11 cellular contexts compared by ENCODE assay signal in genomic region chr10:74008212-74008731, GRCh38. TPM values are rescaled to one million over a fixed set of nuclear protein-coding genes. Genes with fewer than 3 reads are reported as not detected.
DNase-seq lines count a peak whose midpoint lies in the region; ATAC-seq and TF ChIP-seq lines count a peak whose summit lies in the region.
"Had no signal": no experiment of that assay in that cellular context is flagged by ENCODE, and none has a peak within 500 bp of the region (broad histone marks: within the 10 kb centered on the region; RNA-seq: fewer than 3 reads in every experiment).

No MANE protein-coding gene starts in this region.

- no peak for TF ChIP-seq RAD21 in IMR-90 (IDR thresholded peaks at IDR 0.05; ENCODE audit: low read length)

- POLR2A ChIA-PET in IMR-90 (lab: Charles Lee; ENCODE audit: unreplicated experiment): no interaction called here

- no peaks in the 10 kb centered on the region for H3K9me3 Mint-ChIP-seq in natural killer cell
- H3K9me3 Mint-ChIP-seq in natural killer cell treated with Interleukin-12 subunit alpha and Interleukin-12 subunit beta and Interleukin-15 and Interleukin-18, amount 100 ng/mL, for 72 hours: no peaks in the 10 kb centered on the region
- H3K9me3 Mint-ChIP-seq in chondrocyte (ENCODE audit: low read depth): no peaks in the 10 kb centered on the region
- H3K9me3 Mint-ChIP-seq: dendritic cell treated with granulocyte-macrophage colony-stimulating factor and Interleukin-4, amounts not matched to agents 40 ng/mL and 50 ng/mL, for 4 days had no signal

- peak overlapping the region; percentile 48; the same call in 1 of the 2 replicates for H3K9ac ChIP-seq in IMR-90 (ENCODE audit: low read depth, low read length)

- no peak overlapping the region; the same call in 1 of the 2 replicates for H4K91ac ChIP-seq in IMR-90 (ENCODE audit: insufficient read depth, low read depth, low read length)

- peak overlapping the region; percentile 50; the same call in 1 of the 2 replicates for H3K4ac ChIP-seq in IMR-90 (ENCODE audit: low read depth, low read length)

- dilution Hi-C loops in IMR-90 (cut with HindIII; ENCODE audit: low sequenced_read_pairs, unreplicated experiment): no loop called here

- peak overlapping the region; percentile 77 for H3K4me2 ChIP-seq in IMR-90 (ENCODE audit: low read depth, low read length)

- in situ Hi-C loops in IMR-90 (cut with MboI; ENCODE audit: low sequenced_read_pairs): no loop called here

- H3K9me1 ChIP-seq in IMR-90 (ENCODE audit: insufficient read depth, low read length): peaks cover 9% of the 10 kb centered on the region

- peaks cover 0 to 42% of the 10 kb centered on the region in 2 experiments; a peak in 2 of 4 replicates for H3K79me1 ChIP-seq in IMR-90 (ENCODE audit: low read depth in 1 of 2, low read length in 2 of 2)

- H3K4me1 ChIP-seq in IMR-90 (ENCODE audit: control insufficient read depth, insufficient read depth, low read length): peaks cover 17% of the 10 kb centered on the region

- ATAC-seq in natural killer cell (no peak), IMR-90 (ENCODE audit: low read depth) (peak; percentile 24)
- no peak for ATAC-seq in natural killer cell treated with Interleukin-12 subunit alpha and Interleukin-12 subunit beta and Interleukin-15 and Interleukin-18, amount 100 ng/mL, for 72 hours

- H3K27ac Mint-ChIP-seq in natural killer cell (peak overlapping the region; percentile 34 to 48), chondrocyte (ENCODE audit: unreplicated experiment) (peak overlapping the region; percentile 72)
- H3K27ac Mint-ChIP-seq in natural killer cell treated with Interleukin-12 subunit alpha and Interleukin-12 subunit beta and Interleukin-15 and Interleukin-18, amount 100 ng/mL, for 72 hours: peak overlapping the region in 1 of 2 donors; percentile 17
- H3K27ac Mint-ChIP-seq: dendritic cell treated with granulocyte-macrophage colony-stimulating factor and Interleukin-4, amounts not matched to agents 40 ng/mL and 50 ng/mL, for 4 days had no signal

- TF ChIP-seq POLR2A in IMR-90 (IDR thresholded peaks at IDR 0.05; ENCODE audit: low read depth, low read length): no peak

- peak overlapping the region; percentile 85 for H2BK5ac ChIP-seq in IMR-90 (ENCODE audit: low read depth, low read length, poor library complexity, severe bottlenecking)

- intact Hi-C loops in natural killer cell (cut with micrococcal nuclease) (no loop called here), IMR-90 (cut with micrococcal nuclease) (no loop called here)

- H3K4me3 Mint-ChIP-seq in natural killer cell (no peak overlapping the region), chondrocyte (ENCODE audit: unreplicated experiment) (no peak overlapping the region)
- no peak overlapping the region for H3K4me3 Mint-ChIP-seq in natural killer cell treated with Interleukin-12 subunit alpha and Interleukin-12 subunit beta and Interleukin-15 and Interleukin-18, amount 100 ng/mL, for 72 hours
- H3K4me3 Mint-ChIP-seq: dendritic cell treated with granulocyte-macrophage colony-stimulating factor and Interleukin-4, amounts not matched to agents 40 ng/mL and 50 ng/mL, for 4 days had no signal

- WGBS in IMR-90 (ENCODE audit: extremely low coverage in 2 of 2, insufficient read length in 1 of 2), 2 experiments: no CpG with 5 or more reads among the region's 3 CpGs

- DNase-seq in natural killer cell (no peak), IMR-90 (peak; percentile 78), chondrocyte (ENCODE audit: low spot score) (no peak), mesenteric fat pad (ENCODE audit: low spot score) (no peak), T-helper 1 cell (no peak), NCI-H2107 (lab: John Stamatoyannopoulos, UW) (no peak)
- DNase-seq in natural killer cell treated with Interleukin-12 subunit alpha and Interleukin-12 subunit beta and Interleukin-15 and Interleukin-18, amount 100 ng/mL, for 72 hours (ENCODE audit: low spot score): no peak
- DNase-seq in activated CD8-positive, alpha-beta memory T cell treated with anti-CD3 and anti-CD28 coated beads, Interleukin-2, amount 50 U/mL, for 48 hours: no peak
- DNase-seq: DND-41; stimulated activated CD4-positive, alpha-beta T cell treated with anti-CD3 and anti-CD28 coated beads, Interleukin-12 subunit alpha, Interleukin-12 subunit beta, amount 100 ng/mL, for 4 hours had no signal

- no peaks in the 10 kb centered on the region for H3K9me3 ChIP-seq in IMR-90 (ENCODE audit: control insufficient read depth, insufficient read depth, low read length)

- no peaks in the 10 kb centered on the region for H3K27me3 ChIP-seq in IMR-90 (ENCODE audit: control insufficient read depth, insufficient read depth, low read length)

- H2AFZ ChIP-seq in IMR-90 (replicated peaks; ENCODE audit: low read length, poor library complexity): no peak overlapping the region

- peak overlapping the region; percentile 56; the same call in 1 of the 2 replicates for H3K18ac ChIP-seq in IMR-90 (ENCODE audit: low read depth, low read length)

- H2AK5ac ChIP-seq in IMR-90 (ENCODE audit: low read depth, low read length): peak overlapping the region; percentile 39; the same call in 1 of the 2 replicates

- no peak overlapping the region for H3K4me3 ChIP-seq in IMR-90 (ENCODE audit: insufficient read depth, low read depth, low read length)

- peak overlapping the region; percentile 65; the same call in 1 of the 2 replicates for H3K27ac ChIP-seq in IMR-90 (ENCODE audit: insufficient read depth, low read length)

- 0 out of 2 replicates have a peak overlapping the region, but pooled peaks have one; percentile 61 for H2BK120ac ChIP-seq in IMR-90 (ENCODE audit: low read depth, low read length)

- H2AK9ac ChIP-seq in IMR-90 (replicated peaks; ENCODE audit: low read depth, low read length, poor library complexity): no peak overlapping the region

- peak overlapping the region; percentile 62; the same call in 1 of the 2 replicates for H3K23ac ChIP-seq in IMR-90 (ENCODE audit: low read depth, low read length)

- TF ChIP-seq CTCF in natural killer cell (IDR thresholded peaks at IDR 0.05) (no peak), IMR-90 (conservative IDR thresholded peaks at IDR 0.05; ENCODE audit: low read depth, low read length) (no peak), chondrocyte (IDR thresholded peaks at IDR 0.05) (no peak)

- H2BK20ac ChIP-seq in IMR-90 (ENCODE audit: low read depth, low read length): no peak overlapping the region

- 0 out of 2 replicates have a peak overlapping the region, but pooled peaks have one; percentile 75 for H3K14ac ChIP-seq in IMR-90 (replicated peaks; ENCODE audit: low read depth, low read length)

- H4K20me1 ChIP-seq in IMR-90 (ENCODE audit: insufficient read depth, low read length): peaks cover 95% of the 10 kb centered on the region

- no peak overlapping the region for H2BK15ac ChIP-seq in IMR-90 (ENCODE audit: low read depth, low read length)

- no peak overlapping the region for H4K8ac ChIP-seq in IMR-90 (ENCODE audit: low read depth in 2 of 2, low read length in 2 of 2)

- no peak overlapping the region for H3K56ac ChIP-seq in IMR-90 (ENCODE audit: extremely low read depth, insufficient read depth, low read length)

- H3K36me3 ChIP-seq in IMR-90 (ENCODE audit: control insufficient read depth, insufficient read depth, low read length): peaks cover 21% of the 10 kb centered on the region

- CTCF ChIA-PET in IMR-90 (lab: Yijun Ruan, JAX): no interaction called here

- no TSS peak for BruUV-seq in IMR-90 (replicated peaks; lab: Mats Ljungman, UMichigan)

- peaks cover 58 to 59% of the 10 kb centered on the region in 2 donors for H3K4me1 Mint-ChIP-seq in natural killer cell
- peaks cover 40 to 47% of the 10 kb centered on the region in 2 donors for H3K4me1 Mint-ChIP-seq in natural killer cell treated with Interleukin-12 subunit alpha and Interleukin-12 subunit beta and Interleukin-15 and Interleukin-18, amount 100 ng/mL, for 72 hours (ENCODE audit: low read depth in 2 of 2)
- H3K4me1 Mint-ChIP-seq in chondrocyte (ENCODE audit: low read depth): peaks cover 82% of the 10 kb centered on the region

- H3K27me3 Mint-ChIP-seq in natural killer cell (ENCODE audit: low read depth in 2 of 2) (no peaks in the 10 kb centered on the region), chondrocyte (ENCODE audit: low read depth) (no peaks in the 10 kb centered on the region)
- no peaks in the 10 kb centered on the region for H3K27me3 Mint-ChIP-seq in natural killer cell treated with Interleukin-12 subunit alpha and Interleukin-12 subunit beta and Interleukin-15 and Interleukin-18, amount 100 ng/mL, for 72 hours
- H3K27me3 Mint-ChIP-seq: dendritic cell treated with granulocyte-macrophage colony-stimulating factor and Interleukin-4, amounts not matched to agents 40 ng/mL and 50 ng/mL, for 4 days had no signal

- H4K5ac ChIP-seq in IMR-90 (ENCODE audit: low read depth, low read length): no peak overlapping the region

- no peaks in the 10 kb centered on the region for H3K36me3 Mint-ChIP-seq in natural killer cell
- H3K36me3 Mint-ChIP-seq in natural killer cell treated with Interleukin-12 subunit alpha and Interleukin-12 subunit beta and Interleukin-15 and Interleukin-18, amount 100 ng/mL, for 72 hours: no peaks in the 10 kb centered on the region
- H3K36me3 Mint-ChIP-seq in chondrocyte (ENCODE audit: low read depth): peaks cover 7% of the 10 kb centered on the region

TF ChIP-seq in IMR-90, 13 proteins besides CTCF, POLR2A, EP300 and RAD21:
- TF ChIP-seq MAFK (IDR thresholded peaks at IDR 0.05; ENCODE audit: low read depth, low read length) (0 out of 2 replicates have a peak, but pooled peaks have one; percentile 1), SMC3 (IDR thresholded peaks at IDR 0.05; ENCODE audit: low read depth, low read length) (no peak), MXI1 (IDR thresholded peaks at IDR 0.05; ENCODE audit: borderline replicate concordance, low read depth, low read length) (no peak), CEBPB (IDR thresholded peaks at IDR 0.05; ENCODE audit: low read depth, low read length) (no peak), FOS (IDR thresholded peaks at IDR 0.05; ENCODE audit: low read depth, low read length) (0 out of 2 replicates have a peak, but pooled peaks have one; percentile 22)
- TF ChIP-seq, protein P1, sequence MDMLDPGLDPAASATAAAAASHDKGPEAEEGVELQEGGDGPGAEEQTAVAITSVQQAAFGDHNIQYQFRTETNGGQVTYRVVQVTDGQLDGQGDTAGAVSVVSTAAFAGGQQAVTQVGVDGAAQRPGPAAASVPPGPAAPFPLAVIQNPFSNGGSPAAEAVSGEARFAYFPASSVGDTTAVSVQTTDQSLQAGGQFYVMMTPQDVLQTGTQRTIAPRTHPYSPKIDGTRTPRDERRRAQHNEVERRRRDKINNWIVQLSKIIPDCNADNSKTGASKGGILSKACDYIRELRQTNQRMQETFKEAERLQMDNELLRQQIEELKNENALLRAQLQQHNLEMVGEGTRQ (IDR thresholded peaks at IDR 0.05; ENCODE audit: low read depth, low read length): no peak

RNA-seq across cellular contexts. Expression of gene VCL, which starts 10.4 kb away (rescaled TPM):
- total RNA-seq in natural killer cell (100 to 1,000 TPM; 121 to 145 (median 122) TPM), IMR-90 (2012; rRNA removed) (283 and 316 TPM in 2 replicates), chondrocyte (429 to 498 TPM (median 485 TPM) in 3 replicates), mesenteric fat pad (129 TPM)
- total RNA-seq in natural killer cell treated with Interleukin-12 subunit alpha and Interleukin-12 subunit beta and Interleukin-15 and Interleukin-18, amount 100 ng/mL, for 72 hours: 10 to 100 TPM; 42.1 to 51.4 TPM
- 193 and 227 TPM in 2 replicates for polyA plus RNA-seq in IMR-90 (2012; rRNA removed)
- 85.9 and 102 TPM in 2 replicates for polyA plus RNA-seq in IMR-90 (2012; cell fraction: cytosol; rRNA removed)
- 176 and 458 TPM in 2 replicates for polyA plus RNA-seq in IMR-90 (2012; cell fraction: nucleus; rRNA removed; ENCODE audit: low replicate concordance)
